ENCODE assay signal across 22 cellular contexts in genomic region chr2:193900292-193900691, GRCh38.
"Had no signal": no experiment of that assay in that cellular context is flagged by ENCODE, and none has a peak within 500 bp of the region (broad histone marks: within the 10 kb centered on the region; RNA-seq: fewer than 3 reads in every experiment).

No MANE protein-coding gene starts in this region.

- DNase-seq: cortex of kidney; effector CD8-positive, alpha-beta T cell; effector memory CD8-positive, alpha-beta T cell; endodermal cell; erythroblast; esophagus squamous epithelium; foreskin fibroblast; foreskin melanocyte; gastrocnemius medialis; glutamatergic neuron; head of caudate nucleus; heart right ventricle; hippocampal formation; left cardiac atrium; left lung; left ventricle myocardium superior; lower lobe of right lung; mesenchymal stem cell; mucosa of descending colon; naive B cell; naive thymus-derived CD8-positive, alpha-beta T cell had no signal

- ATAC-seq: effector memory CD8-positive, alpha-beta T cell; esophagus mucosa; gastrocnemius medialis; heart right ventricle; left cardiac atrium; left lung; left ventricle myocardium superior; lower lobe of right lung; mucosa of descending colon; naive thymus-derived CD8-positive, alpha-beta T cell had no signal
